ENCODE assay signal across 8 cellular contexts in the genomic region with DNA sequence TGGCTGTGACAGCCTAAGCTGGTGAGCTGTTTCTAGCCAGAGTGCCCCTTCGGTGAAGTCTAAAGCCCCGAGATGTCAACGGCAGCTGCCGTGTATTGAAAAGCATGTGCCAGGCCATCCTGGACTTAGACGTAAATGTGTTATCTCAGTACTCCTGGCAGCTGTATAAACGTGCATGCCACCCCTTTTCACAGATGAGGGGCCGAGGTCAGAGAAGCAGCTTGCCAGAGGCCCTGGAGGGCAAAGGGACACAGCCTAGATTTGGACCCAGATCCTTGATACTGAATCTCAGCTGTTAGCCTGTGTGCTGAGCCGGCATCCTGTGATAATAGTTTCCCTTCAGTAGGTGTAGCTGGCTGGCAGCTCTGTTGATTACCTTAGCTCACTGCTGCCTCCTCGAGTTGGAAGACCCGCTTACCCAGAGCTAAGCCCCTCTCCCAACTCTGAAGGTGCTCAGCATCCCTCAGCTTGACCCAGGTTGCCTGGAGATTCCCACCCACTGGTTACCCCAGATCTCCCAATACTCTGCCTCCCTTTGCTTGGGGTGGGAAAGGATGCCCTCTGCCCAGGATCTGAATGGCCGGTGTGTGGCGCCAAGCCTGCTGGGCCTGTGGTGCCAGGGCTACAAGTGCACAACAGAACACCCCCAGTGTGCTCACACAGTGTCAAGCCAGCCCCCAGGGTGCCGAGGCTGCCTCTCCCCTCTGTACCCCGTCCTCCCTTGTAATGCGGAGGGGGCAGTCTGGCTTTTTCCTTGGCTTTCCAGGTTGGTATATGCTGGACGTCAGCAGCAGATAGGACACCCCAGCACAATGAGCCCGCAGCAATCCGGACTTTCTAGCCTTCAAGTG.
DNase-seq lines count a peak whose midpoint lies in the region; TF ChIP-seq lines count a peak whose summit lies in the region.

No MANE protein-coding gene starts in this region.

- no peaks in the 10 kb centered on the region for H3K36me3 ChIP-seq in parathyroid adenoma (ENCODE audit: control insufficient read depth, insufficient read depth, low read length)

- no peak overlapping the region for H3K9ac ChIP-seq in parathyroid adenoma

- H3K27ac ChIP-seq in parathyroid adenoma: peak overlapping the region; percentile 86

- no peaks in the 10 kb centered on the region for H3K27me3 ChIP-seq in parathyroid adenoma (ENCODE audit: control insufficient read depth, insufficient read depth, low read length)

- peak overlapping the region; percentile 95 for H3K27ac Mint-ChIP-seq in activated T-cell treated with anti-CD3 and anti-CD28 coated beads, Interleukin-2, amount 50 U/mL, for 24 hours

- TF ChIP-seq CTCF in foreskin fibroblast (IDR thresholded peaks at IDR 0.05; ENCODE audit: low read depth, low read length): no peak
- TF ChIP-seq CTCF in parathyroid adenoma (IDR thresholded peaks at IDR 0.05): peak; percentile 5

- H3K9me3 Mint-ChIP-seq in activated T-cell treated with anti-CD3 and anti-CD28 coated beads, Interleukin-2, amount 50 U/mL, for 24 hours: no peaks in the 10 kb centered on the region

- no peaks in the 10 kb centered on the region for H3K4me1 ChIP-seq in parathyroid adenoma

- peaks cover 17% of the 10 kb centered on the region for H3K4me1 Mint-ChIP-seq in activated T-cell treated with anti-CD3 and anti-CD28 coated beads, Interleukin-2, amount 50 U/mL, for 24 hours (ENCODE audit: low read depth)

- peak overlapping the region; percentile 85 for H3K4me3 Mint-ChIP-seq in activated T-cell treated with anti-CD3 and anti-CD28 coated beads, Interleukin-2, amount 50 U/mL, for 24 hours

- H3K27me3 Mint-ChIP-seq in activated T-cell treated with anti-CD3 and anti-CD28 coated beads, Interleukin-2, amount 50 U/mL, for 24 hours: no peaks in the 10 kb centered on the region

- peak overlapping the region; percentile 99 for H3K4me2 ChIP-seq in parathyroid adenoma (ENCODE audit: low read length)

- H3K4me3 ChIP-seq in foreskin fibroblast (ENCODE audit: low read depth in 1 of 2, low read length in 2 of 2): peak overlapping the region; percentile 73 to 84
- peak overlapping the region; percentile 83 for H3K4me3 ChIP-seq in parathyroid adenoma (ENCODE audit: low read depth, low read length)

- H3K9me3 ChIP-seq in parathyroid adenoma (ENCODE audit: control insufficient read depth, low read length): no peaks in the 10 kb centered on the region

- H2AFZ ChIP-seq in parathyroid adenoma: peak overlapping the region; percentile 74

- H3K36me3 Mint-ChIP-seq in activated T-cell treated with anti-CD3 and anti-CD28 coated beads, Interleukin-2, amount 50 U/mL, for 24 hours (ENCODE audit: low read depth): peaks cover 1% of the 10 kb centered on the region

- peak; percentile 38 for DNase-seq in NCI-H345 (lab: John Stamatoyannopoulos, UW)
- DNase-seq in NCI-H345 treated with DMSO at 0.1 percent for 48 hours (lab: John Stamatoyannopoulos, UW; ENCODE audit: unreplicated experiment): no peak
- peak; percentile 67 for DNase-seq in NCI-H2196 treated with DMSO at 0.1 percent for 48 hours (lab: John Stamatoyannopoulos, UW; ENCODE audit: unreplicated experiment)
- DNase-seq in activated T-cell treated with anti-CD3 and anti-CD28 coated beads, Interleukin-2, amount 50 U/mL, for 24 hours: peak; percentile 65
- DNase-seq in foreskin fibroblast: peak in 1 of 2 donors; percentile 58
- no peak for DNase-seq in COLO829 (ENCODE audit: low spot score)
- no peak for DNase-seq in NCI-H1417 treated with DMSO at 0.1 percent for 48 hours (lab: John Stamatoyannopoulos, UW)

- H3K79me2 ChIP-seq in parathyroid adenoma: peaks cover 5% of the 10 kb centered on the region

Comparison
In these comparisons a context has a peak if more than half of its experiments do, and no peak if none do; other contexts are left out.
1. DNase-seq: peak in NCI-H345 (single experiment), NCI-H2196 treated with DMSO at 0.1 percent for 48 hours (single experiment) and activated T-cell treated with anti-CD3 and anti-CD28 coated beads, Interleukin-2, amount 50 U/mL, for 24 hours (single experiment); none in NCI-H345 treated with DMSO at 0.1 percent for 48 hours (single experiment), COLO829 (single experiment) and NCI-H1417 treated with DMSO at 0.1 percent for 48 hours (single experiment).